ENCODE assay signal across 10 cellular contexts in genomic region chr11:120302001-120302805, GRCh38. TPM values are rescaled to one million over a fixed set of nuclear protein-coding genes. Genes with fewer than 3 reads are reported as not detected.
DNase-seq lines count a peak whose midpoint lies in the region; ATAC-seq, FAIRE-seq and TF ChIP-seq lines count a peak whose summit lies in the region.
"Had no signal": no experiment of that assay in that cellular context is flagged by ENCODE, and none has a peak within 500 bp of the region (broad histone marks: within the 10 kb centered on the region; RNA-seq: fewer than 3 reads in every experiment).

No MANE protein-coding gene starts in this region.

- TF ChIP-seq POLR2A in esophagus squamous epithelium (IDR thresholded peaks at IDR 0.05): no peak

- peaks cover 21 to 77% (median 32%) of the 10 kb centered on the region in 3 donors for H3K4me1 ChIP-seq in esophagus squamous epithelium
- peaks cover 0 to 5% (median 0%) of the 10 kb centered on the region in 3 donors for H3K4me1 ChIP-seq in pancreas

- in situ Hi-C loops in GM13976 (cut with MboI; ENCODE audit: low sequenced_read_pairs, unreplicated experiment): loop anchor here (5.0 kb wide), 1 partner anchor 70 kb away; no protein-coding TSS in a partner anchor

- peak; percentile 51 for DNase-seq in DMS53 (lab: John Stamatoyannopoulos, UW)
- DNase-seq in NCI-H2029 treated with DMSO at 0.1 percent for 48 hours (lab: John Stamatoyannopoulos, UW): peak; percentile 93
- no peak for DNase-seq in esophagus squamous epithelium (lab: John Stamatoyannopoulos, UW)
- peak in 4 of 6 donors; percentile 54 to 83 (median 62) for DNase-seq in pancreas
- DNase-seq in GM13976 (ENCODE audit: low spot score): no peak
- no peak for DNase-seq in NK-92 (lab: John Stamatoyannopoulos, UW; ENCODE audit: unreplicated experiment)
- DNase-seq in cerebellum (ENCODE audit: low spot score): no peak

- TF ChIP-seq CTCF in esophagus squamous epithelium (IDR thresholded peaks at IDR 0.05): no peak
- TF ChIP-seq CTCF in pancreas (IDR thresholded peaks at IDR 0.05): no peak
- no peak for TF ChIP-seq CTCF in GM13976 (IDR thresholded peaks at IDR 0.05; ENCODE audit: borderline replicate concordance, control extremely low read depth, extremely low read depth, insufficient read depth, missing control alignments)

- WGBS in esophagus squamous epithelium, 2 donors: 37 to 38% methylated on average over 4 to 5 of the region's 6 CpGs
- 25 to 32% methylated on average over 6 of the region's 6 CpGs for WGBS in pancreas, 2 donors

- no peak for FAIRE-seq in pancreas (lab: Jason Lieb, UNC)

- intact Hi-C loops in esophagus squamous epithelium (cut with DNase I) (loop anchor here (5.0 kb wide), 1 partner anchor 65 kb away; no protein-coding TSS in a partner anchor), pancreas (cut with DNase I) (loop anchor here in 2 of 3 donors (2.0 to 5.0 kb wide), 2 partner anchors 65 to 127 kb away; no protein-coding TSS in a partner anchor)

- ATAC-seq in pancreas: peak; percentile 57 to 81 (median 68)
- ATAC-seq in HG03095 (IDR thresholded peaks at IDR 0.05; ENCODE audit: unreplicated experiment): no peak

- H3K9me3 ChIP-seq in esophagus squamous epithelium (no peaks in the 10 kb centered on the region), pancreas (no peaks in the 10 kb centered on the region)
- H3K9me3 ChIP-seq: ovary, tibial artery had no signal

- H3K27me3 ChIP-seq in esophagus squamous epithelium (peaks cover 0 to 8% (median 0%) of the 10 kb centered on the region in 4 donors), pancreas (no peaks in the 10 kb centered on the region)
- H3K27me3 ChIP-seq: ovary had no signal

- H3K27ac ChIP-seq in esophagus squamous epithelium: peak overlapping the region; percentile 41 to 86 (median 80)
- H3K27ac ChIP-seq in pancreas: peak overlapping the region in 3 of 4 donors; percentile 31 to 78 (median 75)
- H3K27ac ChIP-seq: ovary, tibial artery had no signal

- H3K36me3 ChIP-seq in esophagus squamous epithelium (no peaks in the 10 kb centered on the region), pancreas (no peaks in the 10 kb centered on the region)
- H3K36me3 ChIP-seq: ovary, tibial artery had no signal

- H3K4me3 ChIP-seq in esophagus squamous epithelium: no peak overlapping the region
- H3K4me3 ChIP-seq in pancreas: no peak overlapping the region
- H3K4me3 ChIP-seq: ovary, tibial artery had no signal

RNA-seq across cellular contexts. Expression of gene TLCD5, which starts 22.9 kb away (rescaled TPM):
- total RNA-seq in esophagus squamous epithelium (1 to 10 TPM in 1 of 4 donors, under 1 TPM in 3; 0.23 to 3.2 (median 0.43) TPM), pancreas (1 to 10 TPM; 1.7 to 5.7 (median 2.6) TPM), cerebellum (14.0 TPM)
- polyA plus RNA-seq in pancreas: 1 to 10 TPM; 1.5 to 3.4 TPM

RNA-seq across cellular contexts. Expression of gene ARHGEF12, which starts 34.0 kb away (rescaled TPM):
- total RNA-seq in esophagus squamous epithelium (100 to 1,000 TPM in 1 of 4 donors, 10 to 100 TPM in 3; 57.4 to 106 (median 70.7) TPM), pancreas (10 to 100 TPM; 36.7 to 74.7 (median 41.7) TPM), cerebellum (212 TPM)
- polyA plus RNA-seq in pancreas: 10 to 100 TPM; 13.8 to 18.6 TPM

Comparison
In these comparisons a context has a peak if more than half of its experiments do, and no peak if none do; other contexts are left out.
1. DNase-seq: peak in DMS53 (single experiment), NCI-H2029 treated with DMSO at 0.1 percent for 48 hours (single experiment) and pancreas (4 of 6); none in esophagus squamous epithelium (single experiment), GM13976 (single experiment), NK-92 (single experiment) and cerebellum (single experiment).